ENCODE assay signal across 9 cellular contexts in genomic region chr16:14600164-14600563, GRCh38. TPM values are rescaled to one million over a fixed set of nuclear protein-coding genes. Genes with fewer than 3 reads are reported as not detected.
DNase-seq lines count a peak whose midpoint lies in the region; ATAC-seq and TF ChIP-seq lines count a peak whose summit lies in the region.
"Had no signal": no experiment of that assay in that cellular context is flagged by ENCODE, and none has a peak within 500 bp of the region (broad histone marks: within the 10 kb centered on the region; RNA-seq: fewer than 3 reads in every experiment).

No MANE protein-coding gene starts in this region.

- CTCF ChIA-PET in OCI-LY7 (lab: Charles Lee; ENCODE audit: unreplicated experiment): no interaction called here

- H3K79me2 ChIP-seq in OCI-LY7 (ENCODE audit: insufficient read depth, low read depth, low read length): peaks cover 21% of the 10 kb centered on the region

- no peak overlapping the region for H2AFZ ChIP-seq in OCI-LY7 (ENCODE audit: low read length)

- POLR2A ChIA-PET in OCI-LY7 (lab: Charles Lee): interaction anchor here (1.3 kb wide), 1 partner anchor 34 kb away, joined by 3 read pairs; no protein-coding TSS in a partner anchor

- H3K4me1 ChIP-seq in OCI-LY7 (ENCODE audit: insufficient read depth, low read length, poor library complexity, severe bottlenecking): peaks cover 17% of the 10 kb centered on the region

- peaks cover 4% of the 10 kb centered on the region; the same call in 1 of the 2 replicates for H4K20me1 ChIP-seq in OCI-LY7 (ENCODE audit: insufficient read depth, low read length)

- H3K4me2 ChIP-seq in OCI-LY7 (ENCODE audit: low read length): no peak overlapping the region

- DNase-seq in SKM-1 treated with dmso at 0.1 percent for 144 hours (lab: John Stamatoyannopoulos, UW; ENCODE audit: unreplicated experiment) (peak; percentile 2), SKM-1 (lab: John Stamatoyannopoulos, UW; ENCODE audit: unreplicated experiment) (no peak), OCI-LY7 (ENCODE audit: low spot score) (peak; percentile 47), fibroblast of peridontal ligament (ENCODE audit: extremely low read depth) (peak; percentile 65), superior temporal gyrus (ENCODE audit: extremely low spot score) (peak; percentile 37)
- DNase-seq: activated CD4-positive, alpha-beta T cell treated with anti-CD3 and anti-CD28 coated beads, Interleukin-2, amount 50 U/mL, for 1 hour had no signal

- no peak overlapping the region for H3K4me3 ChIP-seq in OCI-LY7 (ENCODE audit: low read depth, low read length, poor library complexity, severe bottlenecking)

- intact Hi-C loops in OCI-LY7 (cut with micrococcal nuclease; ENCODE audit: unreplicated experiment): loop anchor here (2.0 kb wide), 1 partner anchor 299 kb away; no protein-coding TSS in a partner anchor

- no peaks in the 10 kb centered on the region for H3K9me2 ChIP-seq in OCI-LY7 (ENCODE audit: insufficient read depth, low read length)

- ATAC-seq in HG02884 (IDR thresholded peaks at IDR 0.05; ENCODE audit: unreplicated experiment) (no peak), HG02678 (IDR thresholded peaks at IDR 0.05; ENCODE audit: unreplicated experiment) (no peak), GM18907 (IDR thresholded peaks at IDR 0.05; ENCODE audit: unreplicated experiment) (no peak)

- H3K9me3 ChIP-seq in OCI-LY7 (ENCODE audit: low read length): no peaks in the 10 kb centered on the region

- peak; percentile 79 for TF ChIP-seq CTCF in OCI-LY7 (conservative IDR thresholded peaks at IDR 0.05; ENCODE audit: low read length)

- H3K27ac ChIP-seq in OCI-LY7 (ENCODE audit: low read depth, low read length, poor library complexity, severe bottlenecking): peak overlapping the region; percentile 19

- peaks cover 96% of the 10 kb centered on the region for H3K36me3 ChIP-seq in OCI-LY7 (ENCODE audit: insufficient read depth, low read length)

- BruUV-seq in OCI-LY7 (replicated peaks; lab: Mats Ljungman, UMichigan): no TSS peak

RNA-seq across cellular contexts. Expression of gene PARN, which starts 29.9 kb away (rescaled TPM):
- 31.6 and 40.1 TPM in 2 replicates for total RNA-seq in OCI-LY7 (2014; rRNA removed; shearing (Covaris generic))
- 76.5 and 85.9 TPM in 2 replicates for total RNA-seq in OCI-LY7 (2022)

RNA-seq across cellular contexts. Expression of gene BFAR, which starts 32.6 kb away (rescaled TPM):
- 34.4 and 36.7 TPM in 2 replicates for total RNA-seq in OCI-LY7 (2014; rRNA removed; shearing (Covaris generic))
- total RNA-seq in OCI-LY7 (2022): 63.4 and 69.7 TPM in 2 replicates
